11 cellular contexts compared by ENCODE assay signal in genomic region chr11:109914809-109915653, GRCh38.
DNase-seq lines count a peak whose midpoint lies in the region; TF ChIP-seq lines count a peak whose summit lies in the region.
"Had no signal": no experiment of that assay in that cellular context is flagged by ENCODE, and none has a peak within 500 bp of the region (broad histone marks: within the 10 kb centered on the region; RNA-seq: fewer than 3 reads in every experiment).

No MANE protein-coding gene starts in this region.

- H4K91ac ChIP-seq in trophoblast cell (ENCODE audit: low read depth, low read length), result peak overlapping the region; percentile 11

- H4K12ac ChIP-seq in trophoblast cell (ENCODE audit: low read depth, low read length), result no peak overlapping the region

- H3K4me2 ChIP-seq in GM23248 (ENCODE audit: unreplicated experiment), result peak overlapping the region; percentile 3
- no peak overlapping the region for H3K4me2 ChIP-seq in trophoblast cell (ENCODE audit: low read length)

- no peak overlapping the region for H3K4me3 ChIP-seq in GM23248
- no peak overlapping the region for H3K4me3 ChIP-seq in trophoblast cell (ENCODE audit: low read depth, low read length)
- no peak overlapping the region for H3K4me3 ChIP-seq in coronary artery
- H3K4me3 ChIP-seq: ovary had no signal

- H3F3A ChIP-seq in GM23248 (ENCODE audit: insufficient read depth), result peaks cover 6% of the 10 kb centered on the region; the same call in 1 of the 2 replicates

- H3K9ac ChIP-seq in GM23248 (no peak overlapping the region), trophoblast cell (ENCODE audit: low read length) (no peak overlapping the region)

- no peak overlapping the region for H3K4ac ChIP-seq in trophoblast cell (ENCODE audit: low read depth, low read length)

- H3K9me3 ChIP-seq in GM23248 (ENCODE audit: low read depth) (no peaks in the 10 kb centered on the region), trophoblast cell (ENCODE audit: insufficient read depth, low read depth, low read length) (no peaks in the 10 kb centered on the region)
- H3K9me3 ChIP-seq: ovary had no signal

- no peak overlapping the region for H3K14ac ChIP-seq in trophoblast cell (ENCODE audit: low read length)

- no peak for TF ChIP-seq CTCF in coronary artery (IDR thresholded peaks at IDR 0.05)

- H3K27me3 ChIP-seq in GM23248 (replicated peaks; ENCODE audit: insufficient read depth) (no peaks in the 10 kb centered on the region), trophoblast cell (ENCODE audit: insufficient read depth, low read length) (no peaks in the 10 kb centered on the region)
- H3K27me3 ChIP-seq: ovary had no signal

- H3K79me2 ChIP-seq in GM23248 (ENCODE audit: insufficient read depth) (no peaks in the 10 kb centered on the region), trophoblast cell (ENCODE audit: control insufficient read depth, insufficient read depth, low read length, poor library complexity) (no peaks in the 10 kb centered on the region)

- no peak overlapping the region for H2AFZ ChIP-seq in GM23248
- H2AFZ ChIP-seq in trophoblast cell (ENCODE audit: insufficient read depth, low read length, poor library complexity), result no peak overlapping the region

- WGBS in GM23248 (ENCODE audit: low coverage in 1 of 2, low lambda C conversion rate in 2 of 2, missing lambda C conversion rate in 2 of 2), 2 experiments, result 33 to 38% methylated on average over 5 of the region's 5 CpGs
- WGBS in trophoblast cell (ENCODE audit: extremely low coverage, insufficient coverage, insufficient read length), result no CpG with 5 or more reads among the region's 5 CpGs

- H3K36me3 ChIP-seq in GM23248 (ENCODE audit: low read depth), result no peaks in the 10 kb centered on the region
- peaks cover 0 to 2% of the 10 kb centered on the region in 2 experiments for H3K36me3 ChIP-seq in trophoblast cell (ENCODE audit: control insufficient read depth in 1 of 2, insufficient read depth in 2 of 2, low read length in 2 of 2)
- H3K36me3 ChIP-seq: ovary had no signal

- peak overlapping the region; percentile 26 for H2BK5ac ChIP-seq in trophoblast cell (ENCODE audit: low read depth, low read length, poor library complexity)

- DNase-seq in GM23248, result peak; percentile 74
- peak; percentile 47 for DNase-seq in NCI-H69 (lab: John Stamatoyannopoulos, UW)
- DNase-seq in epithelial cell of prostate (ENCODE audit: low read depth, low spot score), result peak; percentile 3
- peak; percentile 33 to 75 for DNase-seq in trophoblast cell
- DNase-seq in COR-L47 (lab: John Stamatoyannopoulos, UW), result no peak
- no peak for DNase-seq in iPS-NIHi11 (ENCODE audit: low spot score)
- no peak for DNase-seq in coronary artery (ENCODE audit: low spot score)
- no peak for DNase-seq in GM19238 (ENCODE audit: insufficient read length, low spot score)
- DNase-seq: activated gamma-delta T cell, MM.1S, ovary had no signal

- no peak overlapping the region for H3K27ac ChIP-seq in GM23248
- peak overlapping the region; percentile 14 for H3K27ac ChIP-seq in epithelial cell of prostate
- peak overlapping the region; percentile 75 for H3K27ac ChIP-seq in trophoblast cell (ENCODE audit: low read depth, low read length)
- H3K27ac ChIP-seq in coronary artery, result no peak overlapping the region
- H3K27ac ChIP-seq: ovary had no signal

- H3K9me2 ChIP-seq in GM23248 (ENCODE audit: insufficient read depth), result no peaks in the 10 kb centered on the region

- no peak overlapping the region for H4K8ac ChIP-seq in trophoblast cell (ENCODE audit: low read depth, low read length)

- H2AK5ac ChIP-seq in trophoblast cell (ENCODE audit: low read length), result no peak overlapping the region

- H3K18ac ChIP-seq in trophoblast cell (ENCODE audit: low read length), result no peak overlapping the region

- no peak overlapping the region for H2BK12ac ChIP-seq in trophoblast cell (ENCODE audit: low read length)

- no peak overlapping the region for H3K23ac ChIP-seq in trophoblast cell (ENCODE audit: low read length)

- H4K20me1 ChIP-seq in GM23248 (ENCODE audit: insufficient read depth), result no peaks in the 10 kb centered on the region

- H3K79me1 ChIP-seq in trophoblast cell (ENCODE audit: low read length), result peaks cover 2% of the 10 kb centered on the region

- H2BK120ac ChIP-seq in trophoblast cell (ENCODE audit: insufficient read depth, low read length, poor library complexity), result peak overlapping the region; percentile 2

- in situ Hi-C loops in GM23248 (cut with MboI), result no loop called here

- H3K4me1 ChIP-seq in GM23248 (ENCODE audit: insufficient read depth) (peaks cover 14% of the 10 kb centered on the region), trophoblast cell (ENCODE audit: control insufficient read depth in 1 of 2, insufficient read depth in 2 of 2, low read length in 2 of 2) (peaks cover 0 to 5% of the 10 kb centered on the region in 2 experiments)

Comparison
In these comparisons a context has a peak if more than half of its experiments do, and no peak if none do; other contexts are left out.
1. DNase-seq: peak in GM23248 (single experiment), NCI-H69 (single experiment), epithelial cell of prostate (single experiment) and trophoblast cell (2 of 2); none in COR-L47 (single experiment), iPS-NIHi11 (single experiment), coronary artery (single experiment) and GM19238 (single experiment).
2. H3K27ac ChIP-seq: peak in epithelial cell of prostate (single experiment) and trophoblast cell (single experiment); none in GM23248 (single experiment) and coronary artery (0 of 2).